28 cellular contexts compared by ENCODE assay signal in genomic region chr3:172343117-172343516, GRCh38.
DNase-seq lines count a peak whose midpoint lies in the region; ATAC-seq, FAIRE-seq and TF ChIP-seq lines count a peak whose summit lies in the region.
"Had no signal": no experiment of that assay in that cellular context is flagged by ENCODE, and none has a peak within 500 bp of the region (broad histone marks: within the 10 kb centered on the region; RNA-seq: fewer than 3 reads in every experiment).

No MANE protein-coding gene starts in this region.

- CTCF ChIA-PET in HepG2 (lab: Yijun Ruan, JAX; ENCODE audit: low intra/inter-chr PET ratio, low total read pairs) = no interaction called here

- no peak overlapping the region for H3K4me3 Mint-ChIP-seq in chondrocyte (ENCODE audit: unreplicated experiment)
- H3K4me3 Mint-ChIP-seq in nephron progenitor cell = no peak overlapping the region
- H3K4me3 Mint-ChIP-seq in progenitor cell of endocrine pancreas (ENCODE audit: low read depth) = no peak overlapping the region
- H3K4me3 Mint-ChIP-seq: B cell; CD4-positive, alpha-beta memory T cell; CD4-positive, CD25-positive, alpha-beta regulatory T cell had no signal

- in situ Hi-C loops in HepG2 (cut with HindIII; ENCODE audit: extremely low pct_ligation_motif_present, low pct_unique_long_range_greater_than_20kb) = no loop called here

- H3K36me3 ChIP-seq in HepG2 (replicated peaks in 1 of 2; ENCODE audit: control insufficient read depth in 1 of 2, insufficient read depth in 2 of 2, low read length in 2 of 2) = peaks cover 36 to 87% of the 10 kb centered on the region in 2 experiments
- H3K36me3 ChIP-seq in right lobe of liver = peaks cover 24 to 82% (median 47%) of the 10 kb centered on the region in 4 donors
- peaks cover 43% of the 10 kb centered on the region for H3K36me3 ChIP-seq in smooth muscle cell (ENCODE audit: low read depth)
- H3K36me3 ChIP-seq in small intestine (ENCODE audit: control insufficient read depth in 2 of 2, insufficient read depth in 2 of 2, low read length in 2 of 2) = peaks cover 12 to 13% of the 10 kb centered on the region in 2 donors

- POLR2A ChIA-PET in HepG2 (lab: Yijun Ruan, JAX) = no interaction called here

- intact Hi-C loops in HepG2 (cut with micrococcal nuclease; ENCODE audit: unreplicated experiment) = no loop called here
- intact Hi-C loops in right lobe of liver (cut with DNase I) = no loop called here

- TF ChIP-seq CTCF in HepG2 (CRISPR knock-in tag; IDR thresholded peaks at IDR 0.05) (no peak), right lobe of liver (IDR thresholded peaks at IDR 0.05) (no peak), chondrocyte (IDR thresholded peaks at IDR 0.05) (no peak), nephron progenitor cell (IDR thresholded peaks at IDR 0.05) (no peak), smooth muscle cell (IDR thresholded peaks at IDR 0.05; ENCODE audit: borderline replicate concordance, insufficient read depth, poor library complexity, severe bottlenecking) (no peak), progenitor cell of endocrine pancreas (IDR thresholded peaks at IDR 0.05; ENCODE audit: unreplicated experiment) (no peak)

- peaks cover 14% of the 10 kb centered on the region for H3K4me1 Mint-ChIP-seq in chondrocyte (ENCODE audit: low read depth)
- H3K4me1 Mint-ChIP-seq in nephron progenitor cell = no peaks in the 10 kb centered on the region
- peaks cover 14% of the 10 kb centered on the region for H3K4me1 Mint-ChIP-seq in progenitor cell of endocrine pancreas (ENCODE audit: low read depth)
- H3K4me1 Mint-ChIP-seq: B cell; CD4-positive, alpha-beta memory T cell; CD8-positive, alpha-beta memory T cell had no signal

- H3K27me3 ChIP-seq in HepG2 (ENCODE audit: control insufficient read depth in 1 of 2, insufficient read depth in 2 of 2, low read length in 2 of 2) (no peaks in the 10 kb centered on the region), right lobe of liver (no peaks in the 10 kb centered on the region), smooth muscle cell (ENCODE audit: low read depth) (no peaks in the 10 kb centered on the region), small intestine (ENCODE audit: control insufficient read depth in 2 of 2, insufficient read depth in 2 of 2, low read length in 2 of 2) (no peaks in the 10 kb centered on the region)
- H3K27me3 ChIP-seq: BLaER1 treated with 17β-estradiol and CSF1 and Interleukin-3, amounts not matched to agents 10 nM and 100 nM had no signal

- H3K36me3 Mint-ChIP-seq in chondrocyte (ENCODE audit: low read depth) (peaks cover 37% of the 10 kb centered on the region), nephron progenitor cell (ENCODE audit: low read depth) (peaks cover 66% of the 10 kb centered on the region), progenitor cell of endocrine pancreas (ENCODE audit: insufficient read depth) (peaks cover 34% of the 10 kb centered on the region)

- no peak for DNase-seq in HepG2 (ENCODE audit: low spot score)
- no peak for DNase-seq in right lobe of liver
- DNase-seq in chondrocyte (ENCODE audit: low spot score) = no peak
- DNase-seq in nephron progenitor cell = no peak
- no peak for DNase-seq in smooth muscle cell (lab: John Stamatoyannopoulos, UW; ENCODE audit: unreplicated experiment)
- DNase-seq in progenitor cell of endocrine pancreas (ENCODE audit: low spot score, unreplicated experiment) = no peak
- no peak for DNase-seq in small intestine
- DNase-seq: AML-193; CD4-positive, alpha-beta memory T cell; CD4-positive, CD25-positive, alpha-beta regulatory T cell; CD8-positive, alpha-beta memory T cell; COR-L47; DMS 273 treated with DMSO at 0.1 percent for 48 hours; DMS153; DMS53; DMS79; DND-41; EL; GDM1 had no signal

- H3K4me1 ChIP-seq in HepG2 (ENCODE audit: insufficient read depth, low read length) (no peaks in the 10 kb centered on the region), right lobe of liver (no peaks in the 10 kb centered on the region), smooth muscle cell (ENCODE audit: low read depth) (no peaks in the 10 kb centered on the region), small intestine (ENCODE audit: control insufficient read depth in 2 of 2, insufficient read depth in 1 of 2, low read depth in 1 of 2, low read length in 1 of 2) (no peaks in the 10 kb centered on the region)
- H3K4me1 ChIP-seq: BLaER1 treated with 17β-estradiol and CSF1 and Interleukin-3, amounts not matched to agents 10 nM and 100 nM had no signal

- H3K27ac Mint-ChIP-seq in chondrocyte (ENCODE audit: unreplicated experiment) (peak overlapping the region; percentile 14), nephron progenitor cell (peak overlapping the region; percentile 91), progenitor cell of endocrine pancreas (no peak overlapping the region)
- H3K27ac Mint-ChIP-seq: B cell; CD4-positive, alpha-beta memory T cell; CD4-positive, CD25-positive, alpha-beta regulatory T cell; CD8-positive, alpha-beta memory T cell had no signal

- WGBS in HepG2 (ENCODE audit: low lambda C conversion rate) = 96% methylated on average over 3 of the region's 3 CpGs
- WGBS in right lobe of liver (ENCODE audit: insufficient coverage, low coverage, low lambda C conversion rate, missing lambda C conversion rate) = 97% methylated on average over 3 of the region's 3 CpGs
- WGBS in smooth muscle cell (ENCODE audit: low lambda C conversion rate) = 100% methylated on average over 3 of the region's 3 CpGs
- 95 to 97% (median 95%) methylated on average over 3 of the region's 3 CpGs for WGBS in small intestine, 3 donors

- H3K4me3 ChIP-seq in HepG2 (replicated peaks in 1 of 3; ENCODE audit: insufficient read depth in 1 of 3, low read depth in 2 of 3, low read length in 3 of 3) (no peak overlapping the region), right lobe of liver (no peak overlapping the region), smooth muscle cell (no peak overlapping the region), small intestine (ENCODE audit: low read depth in 1 of 2, low read length in 2 of 2) (no peak overlapping the region)
- H3K4me3 ChIP-seq: A549; BLaER1 treated with 17β-estradiol and CSF1 and Interleukin-3, amounts not matched to agents 10 nM and 100 nM; GM12878 had no signal

- H3K27me3 Mint-ChIP-seq in chondrocyte (ENCODE audit: low read depth) = no peaks in the 10 kb centered on the region
- no peaks in the 10 kb centered on the region for H3K27me3 Mint-ChIP-seq in nephron progenitor cell (ENCODE audit: low read depth, poor library complexity)
- H3K27me3 Mint-ChIP-seq in progenitor cell of endocrine pancreas = no peaks in the 10 kb centered on the region
- H3K27me3 Mint-ChIP-seq: B cell; CD4-positive, alpha-beta memory T cell; CD4-positive, CD25-positive, alpha-beta regulatory T cell; CD8-positive, alpha-beta memory T cell had no signal

- H3K4me2 ChIP-seq in HepG2 (ENCODE audit: low read depth, low read length) (no peak overlapping the region), smooth muscle cell (no peak overlapping the region)
- H3K4me2 ChIP-seq: A549; BLaER1 treated with 17β-estradiol and CSF1 and Interleukin-3, amounts not matched to agents 10 nM and 100 nM had no signal

- H3K79me2 ChIP-seq in HepG2 (ENCODE audit: insufficient read depth, low read length) (no peaks in the 10 kb centered on the region), smooth muscle cell (ENCODE audit: low read depth) (peaks cover 38% of the 10 kb centered on the region)

- no peaks in the 10 kb centered on the region for H3K9me3 ChIP-seq in HepG2 (ENCODE audit: low read length)
- H3K9me3 ChIP-seq in right lobe of liver = no peaks in the 10 kb centered on the region
- H3K9me3 ChIP-seq in smooth muscle cell (replicated peaks; ENCODE audit: low read depth) = no peaks in the 10 kb centered on the region
- no peaks in the 10 kb centered on the region for H3K9me3 ChIP-seq in small intestine (ENCODE audit: control insufficient read depth, low read depth)
- H3K9me3 ChIP-seq: A549; BLaER1 treated with 17β-estradiol and CSF1 and Interleukin-3, amounts not matched to agents 10 nM and 100 nM had no signal

- TF ChIP-seq POLR2A in HepG2 (IDR thresholded peaks at IDR 0.05; ENCODE audit: insufficient read depth in 1 of 2, low read depth in 2 of 2, low read length in 2 of 2) (no peak), right lobe of liver (IDR thresholded peaks at IDR 0.05) (no peak)

- H3K27ac ChIP-seq in HepG2 (ENCODE audit: extremely low read length, insufficient read depth, low read length) = no peak overlapping the region
- no peak overlapping the region for H3K27ac ChIP-seq in right lobe of liver
- H3K27ac ChIP-seq in smooth muscle cell (ENCODE audit: low read depth) = peak overlapping the region; percentile 14
- H3K27ac ChIP-seq in small intestine (ENCODE audit: low read depth in 1 of 2, low read length in 1 of 2) = no peak overlapping the region
- H3K27ac ChIP-seq: 22Rv1; A549; BLaER1 treated with 17β-estradiol and CSF1 and Interleukin-3, amounts not matched to agents 10 nM and 100 nM; C4-2B had no signal

- peaks cover 27% of the 10 kb centered on the region for H4K20me1 ChIP-seq in HepG2 (ENCODE audit: insufficient read depth, low read length)
- H4K20me1 ChIP-seq in smooth muscle cell (ENCODE audit: low read depth) = peaks cover 79% of the 10 kb centered on the region

- ATAC-seq in HepG2 (no peak), right lobe of liver (no peak), HG03571 (IDR thresholded peaks at IDR 0.05; ENCODE audit: unreplicated experiment) (no peak)
- ATAC-seq: A549, GM12878 had no signal

- H3K9me3 Mint-ChIP-seq in chondrocyte (ENCODE audit: low read depth) (no peaks in the 10 kb centered on the region), nephron progenitor cell (no peaks in the 10 kb centered on the region), progenitor cell of endocrine pancreas (ENCODE audit: low read depth) (no peaks in the 10 kb centered on the region)
- H3K9me3 Mint-ChIP-seq: CD4-positive, alpha-beta memory T cell; CD4-positive, CD25-positive, alpha-beta regulatory T cell; CD8-positive, alpha-beta memory T cell had no signal

- H2AFZ ChIP-seq in HepG2 (ENCODE audit: low read length) = no peak overlapping the region
- no peak overlapping the region for H2AFZ ChIP-seq in smooth muscle cell (ENCODE audit: low read depth)

- H3F3A ChIP-seq in smooth muscle cell (ENCODE audit: low read depth) = peaks cover 50% of the 10 kb centered on the region

- FAIRE-seq in HepG2 (lab: Jason Lieb, UNC) (no peak), small intestine (lab: Jason Lieb, UNC) (no peak)
- FAIRE-seq: A549, GM12878, GM12892, GM18507 had no signal

- no peak overlapping the region for H3K9ac ChIP-seq in HepG2 (ENCODE audit: insufficient read depth, low read depth, low read length)
- H3K9ac ChIP-seq in smooth muscle cell (ENCODE audit: low read depth) = no peak overlapping the region
- H3K9ac ChIP-seq: BLaER1 treated with 17β-estradiol and CSF1 and Interleukin-3, amounts not matched to agents 10 nM and 100 nM had no signal

- BruUV-seq in HepG2 (replicated peaks; lab: Mats Ljungman, UMichigan) = no TSS peak

- TF ChIP-seq RAD21 in HepG2 (CRISPR knock-in tag; IDR thresholded peaks at IDR 0.05) = no peak

- TF ChIP-seq EP300 in HepG2 (IDR thresholded peaks at IDR 0.05; ENCODE audit: low read depth in 2 of 2, low read length in 2 of 2) (no peak), HepG2 (CRISPR knock-in tag; IDR thresholded peaks at IDR 0.05; ENCODE audit: borderline replicate concordance) (no peak)

TF ChIP-seq in HepG2, 621 proteins besides CTCF, POLR2A, EP300 and RAD21 (continues in another document):
- no peak for TF ChIP-seq ZSCAN21 (CRISPR knock-in tag; IDR thresholded peaks at IDR 0.05; ENCODE audit: borderline replicate concordance)
- TF ChIP-seq AGO2 (optimal IDR thresholded peaks at IDR 0.05; ENCODE audit: low read depth, low read length) = peak; percentile 48
